21 cellular contexts compared by ENCODE assay signal in genomic region chr13:44668707-44669106, GRCh38.
A peak's percentile ranks its signal among the peaks of the same experiment; 100 is the strongest.
DNase-seq lines count a peak whose midpoint lies in the region; ATAC-seq and TF ChIP-seq lines count a peak whose summit lies in the region.
"Had no signal": no experiment of that assay in that cellular context is flagged by ENCODE, and none has a peak within 500 bp of the region (broad histone marks: within the 10 kb centered on the region; RNA-seq: fewer than 3 reads in every experiment).

No MANE protein-coding gene starts in this region.

- peak; percentile 64 for DNase-seq in HCEC 1CT
- peak; percentile 33 for DNase-seq in epithelial cell of esophagus (ENCODE audit: low read depth)
- DNase-seq in NCI-H510A treated with DMSO at 0.1 percent for 48 hours (lab: John Stamatoyannopoulos, UW), result no peak
- DNase-seq in head of caudate nucleus, result no peak
- DNase-seq in A673 (ENCODE audit: low spot score), result no peak
- no peak for DNase-seq in sciatic nerve (ENCODE audit: low spot score)
- DNase-seq: activated B cell treated with CpG ODN at 0.5 μM for 24 hours; activated CD8-positive, alpha-beta T cell treated with anti-CD3 and anti-CD28 coated beads for 36 hours; activated naive CD4-positive, alpha-beta T cell treated with Interleukin-2 at 50 U/mL for 16 hours; activated T-cell treated with anti-CD3 and anti-CD28 coated beads, Interleukin-2, amount 50 U/mL, for 24 hours; body of pancreas; C1 segment of cervical spinal cord; cortex of kidney; GDM1; NCI-H1417; psoas muscle; SJCRH30; spleen; stimulated activated CD4-positive, alpha-beta T cell treated with anti-CD3 and anti-CD28 coated beads, Interleukin-4, amount 100 ng/mL, for 4 hours had no signal

- H3K27ac ChIP-seq in A673 (ENCODE audit: low read depth, low read length, poor library complexity, severe bottlenecking), result no peak overlapping the region
- H3K27ac ChIP-seq: body of pancreas, psoas muscle, SJCRH30, spleen had no signal

- H3K4me1 ChIP-seq in skeletal muscle satellite cell (ENCODE audit: control insufficient read depth, insufficient read depth, low read length) (peaks cover 28% of the 10 kb centered on the region), A673 (ENCODE audit: insufficient read depth, low read length, poor library complexity, severe bottlenecking) (no peaks in the 10 kb centered on the region)
- H3K4me1 ChIP-seq: body of pancreas, SJCRH30 had no signal

- H3K27me3 ChIP-seq in skeletal muscle satellite cell (ENCODE audit: control insufficient read depth, insufficient read depth, low read length) (no peaks in the 10 kb centered on the region), A673 (replicated peaks; ENCODE audit: insufficient read depth, low read depth, low read length, poor library complexity) (peaks cover 2% of the 10 kb centered on the region)
- H3K27me3 ChIP-seq: body of pancreas, SJCRH30, spleen had no signal

- CTCF ChIA-PET in A673 (lab: Charles Lee), result interaction anchor here (0.5 kb wide), 1 partner anchor 185 kb away, joined by 3 read pairs; no protein-coding TSS in a partner anchor

- POLR2A ChIA-PET in A673 (lab: Charles Lee; ENCODE audit: low non-redundant PET), result no interaction called here

- no peaks in the 10 kb centered on the region for H3K36me3 ChIP-seq in skeletal muscle satellite cell (ENCODE audit: insufficient read depth, low read length)
- H3K36me3 ChIP-seq in A673 (ENCODE audit: insufficient read depth, low read length, poor library complexity, severe bottlenecking), result no peaks in the 10 kb centered on the region
- H3K36me3 ChIP-seq: SJCRH30, spleen had no signal

- no TSS peak for BruUV-seq in A673 (replicated peaks; lab: Mats Ljungman, UMichigan)

- intact Hi-C loops in head of caudate nucleus (cut with DNase I), result no loop called here
- intact Hi-C loops in A673 (cut with micrococcal nuclease; ENCODE audit: unreplicated experiment), result no loop called here
- intact Hi-C loops in sciatic nerve (cut with DNase I), result no loop called here

- H3K4me3 ChIP-seq in epithelial cell of esophagus (ENCODE audit: low read length), result no peak overlapping the region
- H3K4me3 ChIP-seq in skeletal muscle satellite cell (ENCODE audit: low read length), result no peak overlapping the region
- H3K4me3 ChIP-seq in A673 (ENCODE audit: low read depth, low read length, poor library complexity, severe bottlenecking), result no peak overlapping the region
- H3K4me3 ChIP-seq: body of pancreas, psoas muscle, SJCRH30, spleen had no signal

- peak overlapping the region; percentile 13 for H3K9ac ChIP-seq in skeletal muscle satellite cell (ENCODE audit: low read depth, low read length)

- peak; percentile 62 for ATAC-seq in SK-N-SH treated with all-trans-retinoic acid at 6 μM for 48 hours
- ATAC-seq in sciatic nerve, result no peak
- ATAC-seq: activated CD8-positive, alpha-beta T cell treated with anti-CD3 and anti-CD28 coated beads for 36 hours; body of pancreas had no signal

- TF ChIP-seq CTCF in epithelial cell of esophagus (IDR thresholded peaks at IDR 0.05; ENCODE audit: insufficient read depth, low read depth, low read length, missing control alignments) (no peak), A673 (conservative IDR thresholded peaks at IDR 0.05; ENCODE audit: low read depth, low read length) (no peak)

- H3K4me2 ChIP-seq in skeletal muscle satellite cell (ENCODE audit: low read length), result peak overlapping the region; percentile 63

- H3K9me3 ChIP-seq in skeletal muscle satellite cell (replicated peaks; ENCODE audit: low read length), result no peaks in the 10 kb centered on the region
- no peaks in the 10 kb centered on the region for H3K9me3 ChIP-seq in A673 (ENCODE audit: low read depth, low read length, poor library complexity, severe bottlenecking)
- H3K9me3 ChIP-seq: body of pancreas, psoas muscle, SJCRH30, spleen had no signal

TF ChIP-seq in SK-N-SH treated with all-trans-retinoic acid at 6 μM for 48 hours, 23 proteins besides CTCF, POLR2A, EP300 and RAD21:
- TF ChIP-seq PPARA (CRISPR knock-in tag; IDR thresholded peaks at IDR 0.05; ENCODE audit: borderline replicate concordance), result no peak
- no peak for TF ChIP-seq SNAI2 (CRISPR knock-in tag; IDR thresholded peaks at IDR 0.05)
- TF ChIP-seq OSR1 (CRISPR knock-in tag; IDR thresholded peaks at IDR 0.05), result no peak
- TF ChIP-seq CSRNP3 (CRISPR knock-in tag; IDR thresholded peaks at IDR 0.05), result no peak
- TF ChIP-seq ISL1 (CRISPR knock-in tag; IDR thresholded peaks at IDR 0.05), result 0 out of 2 replicates have a peak, but pooled peaks have one; percentile 35
- 0 out of 2 replicates have a peak, but pooled peaks have one; percentile 14 for TF ChIP-seq CREB5 (CRISPR knock-in tag; IDR thresholded peaks at IDR 0.05; ENCODE audit: low read depth)
- no peak for TF ChIP-seq TCF4 (CRISPR knock-in tag; IDR thresholded peaks at IDR 0.05; ENCODE audit: borderline replicate concordance)
- TF ChIP-seq CSDC2 (CRISPR knock-in tag; IDR thresholded peaks at IDR 0.05), result no peak
- TF ChIP-seq GLIS3 (CRISPR knock-in tag; IDR thresholded peaks at IDR 0.05), result no peak
- TF ChIP-seq ARNTL (CRISPR knock-in tag; IDR thresholded peaks at IDR 0.05; ENCODE audit: borderline replicate concordance, low read depth), result no peak
- no peak for TF ChIP-seq ZNF8 (CRISPR knock-in tag; IDR thresholded peaks at IDR 0.05)
- no peak for TF ChIP-seq ZFP30 (CRISPR knock-in tag; IDR thresholded peaks at IDR 0.05)
- TF ChIP-seq RARB (CRISPR knock-in tag; IDR thresholded peaks at IDR 0.05), result no peak

Comparison
In these comparisons a context has a peak if more than half of its experiments do, and no peak if none do; other contexts are left out.
1. DNase-seq: peak in HCEC 1CT (single experiment) and epithelial cell of esophagus (single experiment); none in NCI-H510A treated with DMSO at 0.1 percent for 48 hours (single experiment), head of caudate nucleus (0 of 42), A673 (single experiment) and sciatic nerve (single experiment).